ENCODE assay signal across 1 cellular context in genomic region chr20:53954734-53955658, GRCh38.
TF ChIP-seq lines count a peak whose summit lies in the region.

No MANE protein-coding gene starts in this region.

TF ChIP-seq in HepG2, 621 proteins besides CTCF, POLR2A, EP300 and RAD21 (continued from another document and continues in another):
- TF ChIP-seq ZSCAN5A (CRISPR knock-in tag; IDR thresholded peaks at IDR 0.05; ENCODE audit: borderline replicate concordance) (no peak), MTA1 (CRISPR knock-in tag; IDR thresholded peaks at IDR 0.05; ENCODE audit: borderline replicate concordance) (no peak), AKNA (CRISPR knock-in tag; IDR thresholded peaks at IDR 0.05; ENCODE audit: borderline replicate concordance) (no peak), JUND (CRISPR knock-in tag; IDR thresholded peaks at IDR 0.05) (no peak), ZNF30 (CRISPR knock-in tag; IDR thresholded peaks at IDR 0.05) (0 out of 2 replicates have a peak, but pooled peaks have one; percentile 45), ZNF543 (CRISPR knock-in tag; IDR thresholded peaks at IDR 0.05) (no peak), HOXA5 (CRISPR knock-in tag; IDR thresholded peaks at IDR 0.05) (no peak), ARNT2 (CRISPR knock-in tag; IDR thresholded peaks at IDR 0.05; ENCODE audit: low read depth) (no peak), GTF2F1 (IDR thresholded peaks at IDR 0.05; ENCODE audit: low read length) (no peak), ZNF235 (CRISPR knock-in tag; IDR thresholded peaks at IDR 0.05; ENCODE audit: borderline replicate concordance) (no peak), E2F1 (CRISPR knock-in tag; IDR thresholded peaks at IDR 0.05) (no peak), HMGA1 (CRISPR knock-in tag; conservative IDR thresholded peaks at IDR 0.05) (no peak), TFDP1 (CRISPR knock-in tag; IDR thresholded peaks at IDR 0.05; ENCODE audit: borderline replicate concordance) (no peak), ZIK1 (CRISPR knock-in tag; IDR thresholded peaks at IDR 0.05; ENCODE audit: borderline replicate concordance, low read depth) (no peak), GABPA (IDR thresholded peaks at IDR 0.05; ENCODE audit: low read depth, low read length) (no peak), GABPA (CRISPR knock-in tag; IDR thresholded peaks at IDR 0.05; ENCODE audit: low read depth) (peak; percentile 39; the same call in 1 of the 2 replicates), ATF1 (CRISPR knock-in tag; IDR thresholded peaks at IDR 0.05) (no peak; the same call in 1 of the 2 replicates), ZBTB39 (CRISPR knock-in tag; IDR thresholded peaks at IDR 0.05) (no peak), FOXM1 (CRISPR knock-in tag; IDR thresholded peaks at IDR 0.05) (no peak), RARG (CRISPR knock-in tag; IDR thresholded peaks at IDR 0.05; ENCODE audit: low read depth) (no peak), MEF2D (CRISPR knock-in tag; IDR thresholded peaks at IDR 0.05) (0 out of 2 replicates have a peak, but pooled peaks have one; percentile 40), ZNF225 (CRISPR knock-in tag; IDR thresholded peaks at IDR 0.05) (no peak), ZNF704 (CRISPR knock-in tag; IDR thresholded peaks at IDR 0.05; ENCODE audit: borderline replicate concordance) (no peak), ZKSCAN8 (CRISPR knock-in tag; IDR thresholded peaks at IDR 0.05; ENCODE audit: borderline replicate concordance) (0 out of 2 replicates have a peak, but pooled peaks have one; percentile 22), ZNF616 (CRISPR knock-in tag; IDR thresholded peaks at IDR 0.05; ENCODE audit: low read depth) (no peak), KAT2B (IDR thresholded peaks at IDR 0.05; ENCODE audit: borderline replicate concordance, low read depth, low read length) (no peak), ZNF569 (CRISPR knock-in tag; IDR thresholded peaks at IDR 0.05; ENCODE audit: borderline replicate concordance) (no peak), AFF4 (CRISPR knock-in tag; IDR thresholded peaks at IDR 0.05) (no peak), MBD4 (IDR thresholded peaks at IDR 0.05; ENCODE audit: borderline replicate concordance, low read length) (peak; percentile 70; the same call in 1 of the 2 replicates), PRMT3 (CRISPR knock-in tag; IDR thresholded peaks at IDR 0.05; ENCODE audit: borderline replicate concordance, low read depth) (no peak), ZSCAN30 (CRISPR knock-in tag; IDR thresholded peaks at IDR 0.05) (no peak), ZNF770 (CRISPR knock-in tag; IDR thresholded peaks at IDR 0.05) (no peak), PRDM15 (CRISPR knock-in tag; IDR thresholded peaks at IDR 0.05) (no peak)
